9 cellular contexts compared by ENCODE assay signal in genomic region chr14:71266994-71267636, GRCh38. TPM values are rescaled to one million over a fixed set of nuclear protein-coding genes. Genes with fewer than 3 reads are reported as not detected.
DNase-seq lines count a peak whose midpoint lies in the region; ATAC-seq and TF ChIP-seq lines count a peak whose summit lies in the region.
"Had no signal": no experiment of that assay in that cellular context is flagged by ENCODE, and none has a peak within 500 bp of the region (broad histone marks: within the 10 kb centered on the region; RNA-seq: fewer than 3 reads in every experiment).

No MANE protein-coding gene starts in this region.

- no peak for TF ChIP-seq RAD21 in SK-N-SH (IDR thresholded peaks at IDR 0.05; ENCODE audit: low read length)

- H3K4me3 Mint-ChIP-seq in Calu3 (ENCODE audit: low read depth, unreplicated experiment) = peak overlapping the region; percentile 20

- peak overlapping the region; percentile 74 for H2AFZ ChIP-seq in OCI-LY3 (ENCODE audit: low read depth, low read length)
- H2AFZ ChIP-seq in SK-N-SH (ENCODE audit: low read depth) = no peak overlapping the region

- peak overlapping the region; percentile 50 for H3K4me3 ChIP-seq in OCI-LY3 (ENCODE audit: low read length)
- H3K4me3 ChIP-seq in BE2C (ENCODE audit: low read depth, low read length) = no peak overlapping the region
- H3K4me3 ChIP-seq in SK-N-SH (ENCODE audit: low read depth in 2 of 2, low read length in 1 of 2) = no peak overlapping the region

- H3K27ac ChIP-seq in OCI-LY3 (ENCODE audit: low read length) (no peak overlapping the region), SK-N-SH (ENCODE audit: low read depth in 2 of 2, low read length in 1 of 2) (no peak overlapping the region)

- H3K9me3 ChIP-seq in OCI-LY3 (ENCODE audit: insufficient read depth, low read length) (no peaks in the 10 kb centered on the region), BE2C (no peaks in the 10 kb centered on the region), SK-N-SH (no peaks in the 10 kb centered on the region)

- no peak overlapping the region for H3K27ac Mint-ChIP-seq in Calu3 (ENCODE audit: unreplicated experiment)

- H3K9ac ChIP-seq in OCI-LY3 (ENCODE audit: low read length) (no peak overlapping the region), SK-N-SH (no peak overlapping the region)

- no peaks in the 10 kb centered on the region for H3K79me2 ChIP-seq in OCI-LY3 (ENCODE audit: low read length)
- H3K79me2 ChIP-seq in SK-N-SH (ENCODE audit: insufficient read depth) = no peaks in the 10 kb centered on the region

- H3K9me2 ChIP-seq in SK-N-SH = no peaks in the 10 kb centered on the region

- H3K27me3 Mint-ChIP-seq in Calu3 (ENCODE audit: unreplicated experiment) = no peaks in the 10 kb centered on the region

- BruUV-seq in Calu3 (replicated peaks; lab: Mats Ljungman, UMichigan) = no TSS peak

- no peaks in the 10 kb centered on the region for H3K36me3 Mint-ChIP-seq in Calu3 (ENCODE audit: insufficient read depth, unreplicated experiment)

- H3K9me3 Mint-ChIP-seq in Calu3 (ENCODE audit: low read depth, unreplicated experiment) = peaks cover 3% of the 10 kb centered on the region

- POLR2A ChIA-PET in SK-N-SH (lab: Yijun Ruan, JAX) = no interaction called here

- H3K36me3 ChIP-seq in OCI-LY3 (replicated peaks; ENCODE audit: low read depth, low read length) (no peaks in the 10 kb centered on the region), BE2C (no peaks in the 10 kb centered on the region), SK-N-SH (replicated peaks in 1 of 2; ENCODE audit: control insufficient read depth in 1 of 2, insufficient read depth in 2 of 2, low read length in 1 of 2) (no peaks in the 10 kb centered on the region)

- H3K4me1 Mint-ChIP-seq in Calu3 (ENCODE audit: low read depth, unreplicated experiment) = no peaks in the 10 kb centered on the region

- no peaks in the 10 kb centered on the region for H3K27me3 ChIP-seq in OCI-LY3 (ENCODE audit: low read depth, low read length)
- no peaks in the 10 kb centered on the region for H3K27me3 ChIP-seq in BE2C
- no peaks in the 10 kb centered on the region for H3K27me3 ChIP-seq in SK-N-SH (ENCODE audit: insufficient read depth)

- no peak for TF ChIP-seq CTCF in Calu3 (IDR thresholded peaks at IDR 0.05; ENCODE audit: unreplicated experiment)
- TF ChIP-seq CTCF in OCI-LY3 (IDR thresholded peaks at IDR 0.05; ENCODE audit: low read depth, low read length) = no peak
- TF ChIP-seq CTCF in BE2C (IDR thresholded peaks at IDR 0.05; ENCODE audit: low read depth, low read length) = no peak
- TF ChIP-seq CTCF in SK-N-SH (IDR thresholded peaks at IDR 0.05) = no peak

- DNase-seq in Calu3 (no peak), fibroblast of peridontal ligament (ENCODE audit: extremely low read depth) (peak; percentile 62), BE2C (no peak), SK-N-SH (no peak), foreskin melanocyte (no peak)
- DNase-seq: stimulated activated CD4-positive, alpha-beta T cell treated with anti-CD3 and anti-CD28 coated beads, Interleukin-4, amount 100 ng/mL, for 1 hour had no signal

- peaks cover 17% of the 10 kb centered on the region for H3K4me1 ChIP-seq in OCI-LY3 (ENCODE audit: low read length)
- no peaks in the 10 kb centered on the region for H3K4me1 ChIP-seq in BE2C
- H3K4me1 ChIP-seq in SK-N-SH (ENCODE audit: control insufficient read depth in 1 of 2, insufficient read depth in 2 of 2, low read depth in 1 of 2, low read length in 1 of 2) = no peaks in the 10 kb centered on the region

- WGBS in SK-N-SH (ENCODE audit: low lambda C conversion rate) = 59% methylated on average over 5 of the region's 5 CpGs

- no peak for TF ChIP-seq EP300 in SK-N-SH (IDR thresholded peaks at IDR 0.05; ENCODE audit: borderline replicate concordance in 1 of 2, low read depth in 1 of 2, low read length in 1 of 2)

- no peaks in the 10 kb centered on the region for H3F3A ChIP-seq in SK-N-SH (replicated peaks; ENCODE audit: insufficient read depth)

- intact Hi-C loops in Calu3 (cut with micrococcal nuclease; ENCODE audit: unreplicated experiment) = no loop called here

- ATAC-seq in GM21619 (IDR thresholded peaks at IDR 0.05; ENCODE audit: unreplicated experiment) (peak; percentile 72), GM18519 (IDR thresholded peaks at IDR 0.05; ENCODE audit: low FRiP score, unreplicated experiment) (no peak)

- H3K4me2 ChIP-seq in OCI-LY3 (ENCODE audit: low read length) (peak overlapping the region; percentile 59), SK-N-SH (no peak overlapping the region)

- CTCF ChIA-PET in Calu3 (lab: Charles Lee) (interaction anchor here (1.0 kb wide), 1 partner anchor 376 kb away, joined by 4 read pairs; no protein-coding TSS in a partner anchor), SK-N-SH (lab: Yijun Ruan, JAX) (no interaction called here)

- H4K20me1 ChIP-seq in OCI-LY3 (ENCODE audit: insufficient read depth, low read length) (no peaks in the 10 kb centered on the region), SK-N-SH (ENCODE audit: insufficient read depth) (no peaks in the 10 kb centered on the region)

TF ChIP-seq in SK-N-SH, 30 proteins besides CTCF, POLR2A, EP300 and RAD21:
- TF ChIP-seq SIN3A (IDR thresholded peaks at IDR 0.05; ENCODE audit: borderline replicate concordance, low read depth, low read length) = no peak

RNA-seq across cellular contexts. Expression of gene SIPA1L1, which starts 53.2 kb away (rescaled TPM):
- 36.5 and 45.9 TPM in 2 replicates for total RNA-seq in Calu3 (2022)
- 31.4 TPM for polyA plus RNA-seq in BE2C (2012; ENCODE audit: insufficient read depth, insufficient read length, low read depth)
- polyA plus RNA-seq in SK-N-SH (2012; rRNA removed) = 19.2 and 20.2 TPM in 2 replicates
- 10.7 and 14.2 TPM in 2 replicates for polyA plus RNA-seq in SK-N-SH (2012; cell fraction: cytosol; rRNA removed)
- polyA plus RNA-seq in SK-N-SH (2012; cell fraction: nucleus; rRNA removed) = 52.5 and 76.4 TPM in 2 replicates
